ENCODE assay signal across 18 cellular contexts in the genomic region with DNA sequence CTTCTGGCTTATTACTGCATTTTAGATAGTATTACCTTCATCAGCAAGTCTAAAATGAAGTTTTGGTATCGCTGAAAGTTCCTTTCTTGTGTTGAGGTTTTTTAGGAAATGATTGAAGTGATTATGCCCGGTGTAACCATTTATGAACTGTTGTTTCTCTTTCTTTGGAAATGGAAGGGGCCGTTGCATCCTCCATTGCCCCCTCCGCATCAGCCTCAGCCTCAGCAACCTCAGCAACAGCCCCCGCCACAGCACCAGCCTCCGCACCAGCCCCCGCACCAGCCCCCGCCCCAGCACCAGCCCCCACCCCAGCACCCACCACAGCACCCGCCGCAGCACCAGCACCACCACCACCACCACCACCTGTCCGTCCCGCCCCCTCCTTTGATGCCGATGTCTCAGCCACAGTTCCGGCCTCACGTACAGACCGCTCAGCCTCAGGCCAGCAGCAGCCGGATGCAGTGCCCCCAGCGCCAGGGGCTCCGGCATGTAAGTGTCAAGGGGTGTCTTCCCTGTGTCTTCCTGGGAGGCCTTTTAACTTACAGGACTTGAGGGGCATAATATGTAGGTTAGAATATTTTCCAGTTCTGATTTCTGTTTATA.
DNase-seq lines count a peak whose midpoint lies in the region; ATAC-seq and TF ChIP-seq lines count a peak whose summit lies in the region.
"Had no signal": no experiment of that assay in that cellular context is flagged by ENCODE, and none has a peak within 500 bp of the region (broad histone marks: within the 10 kb centered on the region; RNA-seq: fewer than 3 reads in every experiment).

No MANE protein-coding gene starts in this region.

- no peaks in the 10 kb centered on the region for H3K27me3 Mint-ChIP-seq in activated CD8-positive, alpha-beta memory T cell treated with anti-CD3 and anti-CD28 coated beads, Interleukin-2, amount 10 ng/mL, durations not matched to agents 7 days and 5 days
- no peaks in the 10 kb centered on the region for H3K27me3 Mint-ChIP-seq in T-cell
- H3K27me3 Mint-ChIP-seq: activated B cell treated with CpG ODN at 0.5 μM for 24 hours had no signal

- no peak overlapping the region for H3K4me3 ChIP-seq in sigmoid colon
- H3K4me3 ChIP-seq: BLaER1, HAP-1, MG63, neural progenitor cell, SJCRH30 had no signal

- H3K27me3 ChIP-seq in sigmoid colon: no peaks in the 10 kb centered on the region
- H3K27me3 ChIP-seq: BLaER1, MG63, neural progenitor cell, SJCRH30 had no signal

- H3K36me3 Mint-ChIP-seq in activated CD8-positive, alpha-beta memory T cell treated with anti-CD3 and anti-CD28 coated beads, Interleukin-2, amount 10 ng/mL, durations not matched to agents 7 days and 5 days: peaks cover 42% of the 10 kb centered on the region
- peaks cover 50% of the 10 kb centered on the region for H3K36me3 Mint-ChIP-seq in T-cell

- no peaks in the 10 kb centered on the region for H3K4me1 ChIP-seq in sigmoid colon
- H3K4me1 ChIP-seq: BLaER1, HAP-1, neural progenitor cell, SJCRH30 had no signal

- H3K9me3 ChIP-seq in sigmoid colon: no peaks in the 10 kb centered on the region
- H3K9me3 ChIP-seq: BLaER1, HAP-1, MG63, SJCRH30 had no signal

- intact Hi-C loops in sigmoid colon (cut with DNase I): loop anchor here (2.0 kb wide), 1 partner anchor 141 kb away; no protein-coding TSS in a partner anchor

- ATAC-seq in activated CD8-positive, alpha-beta memory T cell treated with anti-CD3 and anti-CD28 coated beads, Interleukin-2, amount 10 ng/mL, durations not matched to agents 7 days and 5 days: peak; percentile 68
- ATAC-seq in T-cell (replicated peaks in 1 of 4) (peak; percentile 20 to 50 (median 28)), HG03196 (IDR thresholded peaks at IDR 0.05; ENCODE audit: unreplicated experiment) (no peak), SK-N-SH treated with all-trans-retinoic acid at 6 μM for 48 hours (no peak)

- POLR2A ChIA-PET in T-cell (lab: Charles Lee): no interaction called here

- H3K4me3 Mint-ChIP-seq in activated CD8-positive, alpha-beta memory T cell treated with anti-CD3 and anti-CD28 coated beads, Interleukin-2, amount 10 ng/mL, durations not matched to agents 7 days and 5 days: peak overlapping the region; percentile 40
- H3K4me3 Mint-ChIP-seq in T-cell: peak overlapping the region in 1 of 3 donors; percentile 61
- H3K4me3 Mint-ChIP-seq: activated B cell treated with CpG ODN at 0.5 μM for 24 hours, mesothelial cell of epicardium, neural progenitor cell had no signal

- TF ChIP-seq POLR2A in sigmoid colon (IDR thresholded peaks at IDR 0.05): no peak

- no peak for TF ChIP-seq CTCF in sigmoid colon (IDR thresholded peaks at IDR 0.05)

- H3K36me3 ChIP-seq in sigmoid colon: peaks cover 4 to 72% (median 27%) of the 10 kb centered on the region in 4 donors

- H3K9me3 Mint-ChIP-seq in activated CD8-positive, alpha-beta memory T cell treated with anti-CD3 and anti-CD28 coated beads, Interleukin-2, amount 10 ng/mL, durations not matched to agents 7 days and 5 days (ENCODE audit: low read depth): no peaks in the 10 kb centered on the region
- no peaks in the 10 kb centered on the region for H3K9me3 Mint-ChIP-seq in T-cell
- H3K9me3 Mint-ChIP-seq: activated B cell treated with CpG ODN at 0.5 μM for 24 hours, mesothelial cell of epicardium, neural progenitor cell had no signal

- no peak overlapping the region for H3K27ac ChIP-seq in sigmoid colon
- H3K27ac ChIP-seq: BLaER1, neural progenitor cell, SJCRH30 had no signal

- WGBS in sigmoid colon, 2 donors: 82 to 90% methylated on average over 19 of the region's 19 CpGs

- peak; percentile 63 for DNase-seq in activated CD8-positive, alpha-beta memory T cell treated with anti-CD3 and anti-CD28 coated beads, Interleukin-2, amount 10 ng/mL, durations not matched to agents 7 days and 5 days
- DNase-seq in activated CD8-positive, alpha-beta memory T cell treated with anti-CD3 and anti-CD28 coated beads for 24 hours: no peak
- DNase-seq in T-cell (peak in 1 of 34 experiments; percentile 8), activated gamma-delta T cell treated with Interleukin-2 at 50 U/mL for 16 hours (peak; percentile 22), sigmoid colon (peak; percentile 58), NCI-H187 (lab: John Stamatoyannopoulos, UW) (no peak)
- DNase-seq: activated B cell treated with CpG ODN at 0.5 μM for 24 hours, DMS 273 treated with DMSO at 0.1 percent for 48 hours, MG63, NCI-H1694, NCI-H226, SJCRH30 had no signal

- CTCF ChIA-PET in activated CD8-positive, alpha-beta memory T cell treated with anti-CD3 and anti-CD28 coated beads, Interleukin-2, amount 10 ng/mL, durations not matched to agents 7 days and 5 days (lab: Charles Lee): interaction anchor here (1.1 to 4.4 kb wide), 5 partner anchors 23 to 141 kb away, joined by 3 to 32 read pairs (median 10); no protein-coding TSS in a partner anchor
- CTCF ChIA-PET in T-cell (lab: Charles Lee): interaction anchor here (0.7 to 2.4 kb wide), 4 partner anchors 33 to 812 kb away, joined by 3 to 13 read pairs (median 7); no protein-coding TSS in a partner anchor

- peak overlapping the region; percentile 76 for H3K27ac Mint-ChIP-seq in activated CD8-positive, alpha-beta memory T cell treated with anti-CD3 and anti-CD28 coated beads, Interleukin-2, amount 10 ng/mL, durations not matched to agents 7 days and 5 days
- H3K27ac Mint-ChIP-seq in T-cell: peak overlapping the region; percentile 25 to 51
- H3K27ac Mint-ChIP-seq: activated B cell treated with CpG ODN at 0.5 μM for 24 hours, mesothelial cell of epicardium, neural progenitor cell had no signal

- peaks cover 42% of the 10 kb centered on the region for H3K4me1 Mint-ChIP-seq in activated CD8-positive, alpha-beta memory T cell treated with anti-CD3 and anti-CD28 coated beads, Interleukin-2, amount 10 ng/mL, durations not matched to agents 7 days and 5 days
- peaks cover 36 to 46% (median 40%) of the 10 kb centered on the region in 3 donors for H3K4me1 Mint-ChIP-seq in T-cell
- H3K4me1 Mint-ChIP-seq: mesothelial cell of epicardium, neural progenitor cell had no signal

- no peak for TF ChIP-seq EP300 in sigmoid colon (IDR thresholded peaks at IDR 0.05)

TF ChIP-seq in SK-N-SH treated with all-trans-retinoic acid at 6 μM for 48 hours, 23 proteins besides CTCF, POLR2A, EP300 and RAD21 (continues in another document):
- TF ChIP-seq ARNTL (CRISPR knock-in tag; IDR thresholded peaks at IDR 0.05; ENCODE audit: borderline replicate concordance, low read depth) (no peak), RARB (CRISPR knock-in tag; IDR thresholded peaks at IDR 0.05) (no peak), ISL1 (CRISPR knock-in tag; IDR thresholded peaks at IDR 0.05) (no peak), ZFP30 (CRISPR knock-in tag; IDR thresholded peaks at IDR 0.05) (no peak), CSDC2 (CRISPR knock-in tag; IDR thresholded peaks at IDR 0.05) (no peak), TOX (CRISPR knock-in tag; IDR thresholded peaks at IDR 0.05; ENCODE audit: borderline replicate concordance) (no peak), ZNF8 (CRISPR knock-in tag; IDR thresholded peaks at IDR 0.05) (no peak), ZFP3 (CRISPR knock-in tag; IDR thresholded peaks at IDR 0.05) (no peak), ZC3H10 (CRISPR knock-in tag; IDR thresholded peaks at IDR 0.05) (no peak), OSR1 (CRISPR knock-in tag; IDR thresholded peaks at IDR 0.05) (no peak), PPARA (CRISPR knock-in tag; IDR thresholded peaks at IDR 0.05; ENCODE audit: borderline replicate concordance) (no peak), ESRRG (CRISPR knock-in tag; IDR thresholded peaks at IDR 0.05) (no peak), ZNF70 (CRISPR knock-in tag; IDR thresholded peaks at IDR 0.05) (no peak), SNAI2 (CRISPR knock-in tag; IDR thresholded peaks at IDR 0.05) (no peak), GLIS3 (CRISPR knock-in tag; IDR thresholded peaks at IDR 0.05) (no peak)
- TF ChIP-seq, protein P1, sequence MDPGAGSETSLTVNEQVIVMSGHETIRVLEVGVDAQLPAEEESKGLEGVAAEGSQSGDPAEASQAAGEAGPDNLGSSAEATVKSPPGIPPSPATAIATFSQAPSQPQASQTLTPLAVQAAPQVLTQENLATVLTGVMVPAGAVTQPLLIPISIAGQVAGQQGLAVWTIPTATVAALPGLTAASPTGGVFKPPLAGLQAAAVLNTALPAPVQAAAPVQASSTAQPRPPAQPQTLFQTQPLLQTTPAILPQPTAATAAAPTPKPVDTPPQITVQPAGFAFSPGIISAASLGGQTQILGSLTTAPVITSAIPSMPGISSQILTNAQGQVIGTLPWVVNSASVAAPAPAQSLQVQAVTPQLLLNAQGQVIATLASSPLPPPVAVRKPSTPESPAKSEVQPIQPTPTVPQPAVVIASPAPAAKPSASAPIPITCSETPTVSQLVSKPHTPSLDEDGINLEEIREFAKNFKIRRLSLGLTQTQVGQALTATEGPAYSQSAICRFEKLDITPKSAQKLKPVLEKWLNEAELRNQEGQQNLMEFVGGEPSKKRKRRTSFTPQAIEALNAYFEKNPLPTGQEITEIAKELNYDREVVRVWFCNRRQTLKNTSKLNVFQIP (CRISPR knock-in tag; IDR thresholded peaks at IDR 0.05; ENCODE audit: borderline replicate concordance, low read depth): no peak
- TF ChIP-seq, protein P2, sequence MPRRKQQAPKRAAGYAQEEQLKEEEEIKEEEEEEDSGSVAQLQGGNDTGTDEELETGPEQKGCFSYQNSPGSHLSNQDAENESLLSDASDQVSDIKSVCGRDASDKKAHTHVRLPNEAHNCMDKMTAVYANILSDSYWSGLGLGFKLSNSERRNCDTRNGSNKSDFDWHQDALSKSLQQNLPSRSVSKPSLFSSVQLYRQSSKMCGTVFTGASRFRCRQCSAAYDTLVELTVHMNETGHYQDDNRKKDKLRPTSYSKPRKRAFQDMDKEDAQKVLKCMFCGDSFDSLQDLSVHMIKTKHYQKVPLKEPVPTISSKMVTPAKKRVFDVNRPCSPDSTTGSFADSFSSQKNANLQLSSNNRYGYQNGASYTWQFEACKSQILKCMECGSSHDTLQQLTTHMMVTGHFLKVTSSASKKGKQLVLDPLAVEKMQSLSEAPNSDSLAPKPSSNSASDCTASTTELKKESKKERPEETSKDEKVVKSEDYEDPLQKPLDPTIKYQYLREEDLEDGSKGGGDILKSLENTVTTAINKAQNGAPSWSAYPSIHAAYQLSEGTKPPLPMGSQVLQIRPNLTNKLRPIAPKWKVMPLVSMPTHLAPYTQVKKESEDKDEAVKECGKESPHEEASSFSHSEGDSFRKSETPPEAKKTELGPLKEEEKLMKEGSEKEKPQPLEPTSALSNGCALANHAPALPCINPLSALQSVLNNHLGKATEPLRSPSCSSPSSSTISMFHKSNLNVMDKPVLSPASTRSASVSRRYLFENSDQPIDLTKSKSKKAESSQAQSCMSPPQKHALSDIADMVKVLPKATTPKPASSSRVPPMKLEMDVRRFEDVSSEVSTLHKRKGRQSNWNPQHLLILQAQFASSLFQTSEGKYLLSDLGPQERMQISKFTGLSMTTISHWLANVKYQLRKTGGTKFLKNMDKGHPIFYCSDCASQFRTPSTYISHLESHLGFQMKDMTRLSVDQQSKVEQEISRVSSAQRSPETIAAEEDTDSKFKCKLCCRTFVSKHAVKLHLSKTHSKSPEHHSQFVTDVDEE (CRISPR knock-in tag; IDR thresholded peaks at IDR 0.05): no peak

Comparison
In these comparisons a context has a peak if more than half of its experiments do, and no peak if none do; other contexts are left out.
1. DNase-seq: peak in activated CD8-positive, alpha-beta memory T cell treated with anti-CD3 and anti-CD28 coated beads, Interleukin-2, amount 10 ng/mL, durations not matched to agents 7 days and 5 days (single experiment), activated gamma-delta T cell treated with Interleukin-2 at 50 U/mL for 16 hours (single experiment) and sigmoid colon (single experiment); none in activated CD8-positive, alpha-beta memory T cell treated with anti-CD3 and anti-CD28 coated beads for 24 hours (single experiment) and NCI-H187 (0 of 2).
2. ATAC-seq: peak in activated CD8-positive, alpha-beta memory T cell treated with anti-CD3 and anti-CD28 coated beads, Interleukin-2, amount 10 ng/mL, durations not matched to agents 7 days and 5 days (single experiment) and T-cell (4 of 4); none in HG03196 (single experiment) and SK-N-SH treated with all-trans-retinoic acid at 6 μM for 48 hours (single experiment).